In the genomic region with DNA sequence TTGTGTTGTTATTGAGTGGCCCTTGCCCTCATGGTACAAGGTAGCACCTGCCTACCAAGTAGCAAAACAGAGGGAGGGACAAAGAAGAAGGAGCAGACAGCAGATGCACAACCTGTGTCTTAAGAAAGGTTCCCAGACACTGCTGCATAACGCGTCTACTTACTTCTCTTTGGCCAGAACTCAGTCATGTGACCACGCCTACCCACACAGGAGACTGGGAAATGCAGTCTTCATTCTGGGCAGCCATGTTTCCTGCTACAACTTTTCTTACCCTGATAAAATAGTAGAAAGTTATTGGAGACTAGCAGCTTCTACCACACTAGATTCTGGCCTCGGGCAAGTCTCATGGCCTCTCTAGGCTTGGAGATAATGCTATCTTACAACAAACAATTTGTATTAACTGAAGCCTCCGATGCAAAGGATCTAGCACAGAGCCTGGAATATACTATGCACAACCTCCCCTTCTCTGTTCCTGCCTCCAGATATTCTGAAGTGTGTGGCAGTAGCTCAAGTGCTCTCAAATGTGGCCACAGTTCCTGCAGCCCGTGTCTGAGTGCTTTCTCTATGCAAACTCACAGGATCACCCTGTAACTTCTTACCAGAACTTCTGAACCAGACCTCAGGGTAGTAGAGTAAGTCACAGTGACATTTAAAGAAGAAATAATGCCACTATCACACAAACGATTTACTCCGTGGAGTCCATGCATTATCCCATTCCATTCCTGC, we compare ENCODE assay signal across 8 cellular contexts. TPM values are rescaled to one million over a fixed set of nuclear protein-coding genes. Genes with fewer than 3 reads are reported as not detected.
DNase-seq lines count a peak whose midpoint lies in the region; ATAC-seq lines count a peak whose summit lies in the region.

No MANE protein-coding gene starts in this region.

- in situ Hi-C loops in SK-MEL-5 (cut with HindIII; ENCODE audit: low pct_unique_long_range_greater_than_20kb, low sequenced_read_pairs): no loop called here

- ATAC-seq in HG03159 (IDR thresholded peaks at IDR 0.05; ENCODE audit: unreplicated experiment) (peak; percentile 33), HG03439 (IDR thresholded peaks at IDR 0.05; ENCODE audit: unreplicated experiment) (no peak), GM18870 (IDR thresholded peaks at IDR 0.05; ENCODE audit: unreplicated experiment) (no peak)

- peak; percentile 36 for DNase-seq in DMS153 (lab: John Stamatoyannopoulos, UW)
- peak; percentile 79 for DNase-seq in SK-MEL-5 (ENCODE audit: low read depth, low spot score)
- peak; percentile 54 for DNase-seq in activated naive CD8-positive, alpha-beta T cell treated with anti-CD3 and anti-CD28 coated beads, Interleukin-2, amount 50 U/mL, for 16 hours (ENCODE audit: low read depth, low spot score)
- peak; percentile 52 for DNase-seq in iPS-NIHi11 (ENCODE audit: low spot score)
- DNase-seq in stimulated activated CD4-positive, alpha-beta T cell treated with anti-CD3 and anti-CD28 coated beads, Interleukin-2, amount 100 ng/mL, for 24 hours: peak; percentile 67 to 76

RNA-seq across cellular contexts. Expression of gene BTG2, which starts 34.1 kb away (rescaled TPM):
- 4.7 and 4.8 TPM in 2 replicates for total RNA-seq in SK-MEL-5 (2014; rRNA removed; shearing (Covaris generic))
- 1.4 TPM in 2 replicates for polyA plus RNA-seq in SK-MEL-5 (2015; cell fraction: cytosol; rRNA removed)
- 2.0 and 4.9 TPM in 2 replicates for polyA plus RNA-seq in SK-MEL-5 (2015; cell fraction: nucleus; rRNA removed)

RNA-seq across cellular contexts. Expression of gene CHIT1, which starts 41.7 kb away (rescaled TPM):
- not detected in 2 replicates for total RNA-seq in SK-MEL-5 (2014; rRNA removed; shearing (Covaris generic))
- polyA plus RNA-seq in SK-MEL-5 (2015; cell fraction: cytosol; rRNA removed): not detected in 2 replicates
- polyA plus RNA-seq in SK-MEL-5 (2015; cell fraction: nucleus; rRNA removed): not detected in 2 replicates
